10 cellular contexts compared by ENCODE assay signal in genomic region chr13:47798906-47799305, GRCh38.
DNase-seq lines count a peak whose midpoint lies in the region; ATAC-seq and TF ChIP-seq lines count a peak whose summit lies in the region.
"Had no signal": no experiment of that assay in that cellular context is flagged by ENCODE, and none has a peak within 500 bp of the region (broad histone marks: within the 10 kb centered on the region; RNA-seq: fewer than 3 reads in every experiment).

No MANE protein-coding gene starts in this region.

- H3K4me3 ChIP-seq in AG10803 (ENCODE audit: low read length), result no peak overlapping the region
- H3K4me3 ChIP-seq in PC-9, result no peak overlapping the region
- no peak overlapping the region for H3K4me3 ChIP-seq in fibroblast of villous mesenchyme (ENCODE audit: low read depth, low read length)

- no peaks in the 10 kb centered on the region for H3K9me2 ChIP-seq in PC-9 (ENCODE audit: insufficient read depth)

- H2AFZ ChIP-seq in PC-9, result no peak overlapping the region

- no peaks in the 10 kb centered on the region for H3F3A ChIP-seq in PC-9 (ENCODE audit: insufficient read depth, low read depth)

- POLR2A ChIA-PET in PC-9 (lab: Charles Lee; ENCODE audit: unreplicated experiment), result no interaction called here

- no peak overlapping the region for H3K27ac ChIP-seq in PC-9

- H3K79me2 ChIP-seq in PC-9 (ENCODE audit: low read depth), result no peaks in the 10 kb centered on the region

- no peaks in the 10 kb centered on the region; the same call in none of the 2 replicates for H3K9me3 ChIP-seq in PC-9 (ENCODE audit: insufficient read depth, low read depth)

- no peaks in the 10 kb centered on the region for H3K36me3 ChIP-seq in PC-9 (ENCODE audit: low read depth)

- no TSS peak for BruUV-seq in PC-9 (replicated peaks; lab: Mats Ljungman, UMichigan)

- in situ Hi-C loops in GM13977 (cut with MboI; ENCODE audit: low pct_unique_long_range_greater_than_20kb, low sequenced_read_pairs, unreplicated experiment), result no loop called here

- ATAC-seq in GM19328 (IDR thresholded peaks at IDR 0.05; ENCODE audit: unreplicated experiment) (no peak), HG03457 (IDR thresholded peaks at IDR 0.05; ENCODE audit: unreplicated experiment) (no peak), Right ventricle myocardium superior (ENCODE audit: poor library complexity) (no peak)

- no peaks in the 10 kb centered on the region for H3K27me3 ChIP-seq in PC-9 (ENCODE audit: insufficient read depth, low read depth)

- TF ChIP-seq CTCF in AG10803 (conservative IDR thresholded peaks at IDR 0.05; ENCODE audit: low read length) (peak; percentile 64), GM13977 (IDR thresholded peaks at IDR 0.05; ENCODE audit: extremely low read depth, insufficient read depth, missing control alignments) (peak; percentile 32), PC-9 (conservative IDR thresholded peaks at IDR 0.05) (peak; percentile 51), fibroblast of villous mesenchyme (IDR thresholded peaks at IDR 0.05; ENCODE audit: insufficient read depth, low read depth, low read length) (peak; percentile 51)

- no peak overlapping the region for H3K4me2 ChIP-seq in PC-9

- H3K4me1 ChIP-seq in PC-9 (replicated peaks; ENCODE audit: insufficient read depth), result no peaks in the 10 kb centered on the region

- CTCF ChIA-PET in PC-9 (lab: Charles Lee), result no interaction called here

- peak; percentile 27 for DNase-seq in AG10803 (ENCODE audit: low read depth)
- DNase-seq in GM13977 (ENCODE audit: low spot score), result no peak
- DNase-seq in PC-9, result no peak
- DNase-seq in fibroblast of villous mesenchyme (ENCODE audit: low read depth), result peak; percentile 35
- DNase-seq in retina, result no peak
- DNase-seq in Right ventricle myocardium superior, result no peak
- DNase-seq: Calu3, SHP77 treated with DMSO at 0.1 percent for 48 hours had no signal

- intact Hi-C loops in PC-9 (cut with micrococcal nuclease; ENCODE audit: unreplicated experiment) (loop anchor here (2.0 to 10.0 kb wide), 3 partner anchors 136 to 970 kb away; partner anchors contain the start of gene NUDT15), Right ventricle myocardium superior (cut with DNase I) (no loop called here)

- no peaks in the 10 kb centered on the region for H4K20me1 ChIP-seq in PC-9 (ENCODE audit: insufficient read depth)

Comparison
In these comparisons a context has a peak if more than half of its experiments do, and no peak if none do; other contexts are left out.
1. DNase-seq: peak in AG10803 (single experiment) and fibroblast of villous mesenchyme (single experiment); none in GM13977 (single experiment), PC-9 (0 of 2), retina (single experiment) and Right ventricle myocardium superior (single experiment).
2. Peak in every context shown above with its lines, with median percentiles within 50 percentile points of each other: CTCF ChIP-seq.